Comparison of ENCODE assay signal across 8 cellular contexts in the genomic region with DNA sequence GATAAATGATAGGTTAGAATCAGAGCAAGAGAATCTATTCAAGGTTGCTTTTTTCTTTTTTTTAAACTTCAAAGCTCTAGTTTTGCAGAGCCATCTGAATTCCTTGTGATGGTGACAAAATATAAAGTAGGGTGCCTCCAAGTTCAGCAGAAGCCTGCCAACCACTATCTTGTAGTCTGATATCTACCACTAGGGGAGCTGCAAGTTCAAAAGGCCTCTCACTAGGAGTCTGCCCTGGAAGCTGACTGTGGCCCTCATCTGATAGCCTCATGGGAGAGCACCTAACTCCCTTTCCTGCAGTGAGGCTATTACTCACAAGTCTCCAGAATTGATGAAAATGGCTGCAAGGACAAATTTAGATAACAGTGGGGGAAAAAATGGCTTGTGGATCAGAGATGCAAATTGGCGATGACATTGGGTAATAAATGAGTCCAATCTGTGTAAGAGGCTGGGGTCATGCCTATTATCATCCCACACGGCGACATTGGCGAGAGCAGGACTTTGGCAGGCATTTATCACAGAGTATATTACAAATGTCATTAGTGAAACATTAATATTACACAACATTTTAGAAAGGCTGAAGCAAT. TPM values are rescaled to one million over a fixed set of nuclear protein-coding genes. Genes with fewer than 3 reads are reported as not detected.
DNase-seq lines count a peak whose midpoint lies in the region; ATAC-seq and TF ChIP-seq lines count a peak whose summit lies in the region.

No MANE protein-coding gene starts in this region.

- TF ChIP-seq CTCF in cardiac fibroblast (IDR thresholded peaks at IDR 0.05; ENCODE audit: low read depth, low read length): peak; percentile 12

- no peak overlapping the region for H3K4me3 ChIP-seq in cardiac fibroblast (replicated peaks in 1 of 2; ENCODE audit: low read depth in 2 of 2, low read length in 2 of 2)

- ATAC-seq in GM21619 (IDR thresholded peaks at IDR 0.05; ENCODE audit: unreplicated experiment): no peak

- peak; percentile 20 for DNase-seq in SIG-M5 treated with dmso at 0.1 percent for 504 hours (lab: John Stamatoyannopoulos, UW; ENCODE audit: unreplicated experiment)
- no peak for DNase-seq in SIG-M5 (lab: John Stamatoyannopoulos, UW)
- peak; percentile 24 for DNase-seq in M059J (ENCODE audit: low read depth)
- peak in 1 of 2 donors; percentile 1 for DNase-seq in cardiac fibroblast (ENCODE audit: low read depth in 2 of 2)
- peak; percentile 34 for DNase-seq in pons (ENCODE audit: low spot score)
- DNase-seq in NCI-H774 (lab: John Stamatoyannopoulos, UW): no peak
- DNase-seq in cerebellum (ENCODE audit: low spot score): no peak

RNA-seq across cellular contexts. Expression of gene ZP4, which starts 10.7 kb away (rescaled TPM):
- total RNA-seq in M059J (2014; rRNA removed; shearing (Covaris generic)): not detected in 2 replicates
- not detected for total RNA-seq in cerebellum

Comparison
In these comparisons a context has a peak if more than half of its experiments do, and no peak if none do; other contexts are left out.
1. DNase-seq: peak in SIG-M5 treated with dmso at 0.1 percent for 504 hours (single experiment), M059J (single experiment) and pons (single experiment); none in SIG-M5 (single experiment), NCI-H774 (single experiment) and cerebellum (single experiment).